In genomic region chr12:100200450-100201181, GRCh38 we compare ENCODE assay signal across 1 cellular context.
TF ChIP-seq lines count a peak whose summit lies in the region.

Gene ACTR6 (plus strand): TSS chr12:100200815. CDS start chr12:100200852, 37 bp downstream.

TF ChIP-seq in HepG2, 621 proteins besides CTCF, POLR2A, EP300 and RAD21 (continued from another document and continues in another):
- 0 out of 2 replicates have a peak, but pooled peaks have one; percentile 26 for TF ChIP-seq NFATC3 (CRISPR knock-in tag; IDR thresholded peaks at IDR 0.05)
- TF ChIP-seq ZNF350 (CRISPR knock-in tag; IDR thresholded peaks at IDR 0.05; ENCODE audit: borderline replicate concordance, low read depth), result no peak
- 0 out of 2 replicates have a peak, but pooled peaks have one; percentile 11 for TF ChIP-seq ZNF136 (CRISPR knock-in tag; IDR thresholded peaks at IDR 0.05; ENCODE audit: low read depth)
- TF ChIP-seq AKNA (CRISPR knock-in tag; IDR thresholded peaks at IDR 0.05; ENCODE audit: borderline replicate concordance), result no peak
- no peak for TF ChIP-seq ZFAT (CRISPR knock-in tag; conservative IDR thresholded peaks at IDR 0.05)
- no peak for TF ChIP-seq ZNF83 (CRISPR knock-in tag; IDR thresholded peaks at IDR 0.05; ENCODE audit: borderline replicate concordance)
- TF ChIP-seq PBX2 (CRISPR knock-in tag; IDR thresholded peaks at IDR 0.05), result no peak
- no peak for TF ChIP-seq CHD2 (IDR thresholded peaks at IDR 0.05; ENCODE audit: low read depth, low read length)
- TF ChIP-seq KMT2B (CRISPR knock-in tag; IDR thresholded peaks at IDR 0.05), result peak; percentile 97
- TF ChIP-seq CENPT (CRISPR knock-in tag; IDR thresholded peaks at IDR 0.05; ENCODE audit: low read depth), result no peak
- TF ChIP-seq GPN1 (CRISPR knock-in tag; IDR thresholded peaks at IDR 0.05; ENCODE audit: borderline replicate concordance), result no peak
- peak; percentile 59; the same call in 1 of the 2 replicates for TF ChIP-seq MYC (CRISPR knock-in tag; IDR thresholded peaks at IDR 0.05; ENCODE audit: borderline replicate concordance)
- no peak for TF ChIP-seq ZNF674 (CRISPR knock-in tag; IDR thresholded peaks at IDR 0.05; ENCODE audit: low read depth)
- TF ChIP-seq ZNF775 (CRISPR knock-in tag; IDR thresholded peaks at IDR 0.05; ENCODE audit: borderline replicate concordance), result no peak
- TF ChIP-seq ETS1 (CRISPR knock-in tag; IDR thresholded peaks at IDR 0.05), result no peak
- TF ChIP-seq IRF2 (CRISPR knock-in tag; IDR thresholded peaks at IDR 0.05), result peak; percentile 85
- TF ChIP-seq ZNF256 (CRISPR knock-in tag; conservative IDR thresholded peaks at IDR 0.05), result no peak
- TF ChIP-seq ATM (IDR thresholded peaks at IDR 0.05; ENCODE audit: borderline replicate concordance), result no peak
- no peak for TF ChIP-seq ZNF562 (CRISPR knock-in tag; IDR thresholded peaks at IDR 0.05; ENCODE audit: borderline replicate concordance)
- TF ChIP-seq AGO2 (optimal IDR thresholded peaks at IDR 0.05; ENCODE audit: low read depth, low read length), result no peak
- no peak for TF ChIP-seq PHB2 (IDR thresholded peaks at IDR 0.05; ENCODE audit: partially characterized antibody)
- TF ChIP-seq NFYC (CRISPR knock-in tag; IDR thresholded peaks at IDR 0.05), result no peak
- peak; percentile 57; the same call in 1 of the 2 replicates for TF ChIP-seq KLF11 (CRISPR knock-in tag; IDR thresholded peaks at IDR 0.05)
- TF ChIP-seq NFE2L1 (CRISPR knock-in tag; IDR thresholded peaks at IDR 0.05; ENCODE audit: borderline replicate concordance), result no peak
- TF ChIP-seq STAG1 (CRISPR knock-in tag; IDR thresholded peaks at IDR 0.05), result no peak; the same call in 1 of the 2 replicates
- 0 out of 2 replicates have a peak, but pooled peaks have one; percentile 33 for TF ChIP-seq ZNF615 (CRISPR knock-in tag; IDR thresholded peaks at IDR 0.05; ENCODE audit: borderline replicate concordance)
- no peak for TF ChIP-seq AFF4 (CRISPR knock-in tag; IDR thresholded peaks at IDR 0.05)
- 0 out of 2 replicates have a peak, but pooled peaks have one; percentile 15 for TF ChIP-seq ZNF235 (CRISPR knock-in tag; IDR thresholded peaks at IDR 0.05; ENCODE audit: borderline replicate concordance)
- no peak for TF ChIP-seq AKAP8 (CRISPR knock-in tag; IDR thresholded peaks at IDR 0.05)
- TF ChIP-seq ZBTB3 (CRISPR knock-in tag; IDR thresholded peaks at IDR 0.05; ENCODE audit: borderline replicate concordance, low read depth), result no peak
- no peak for TF ChIP-seq NCOA1 (CRISPR knock-in tag; IDR thresholded peaks at IDR 0.05)
- no peak for TF ChIP-seq ZNF558 (CRISPR knock-in tag; IDR thresholded peaks at IDR 0.05; ENCODE audit: borderline replicate concordance)
- no peak for TF ChIP-seq ZXDC (CRISPR knock-in tag; IDR thresholded peaks at IDR 0.05)
- TF ChIP-seq ZNF761 (CRISPR knock-in tag; conservative IDR thresholded peaks at IDR 0.05), result no peak
- no peak for TF ChIP-seq ZNF569 (CRISPR knock-in tag; IDR thresholded peaks at IDR 0.05; ENCODE audit: borderline replicate concordance)
- TF ChIP-seq TAF15 (IDR thresholded peaks at IDR 0.05; ENCODE audit: low read depth, low read length, poor library complexity, severe bottlenecking), result no peak
- TF ChIP-seq MED1 (CRISPR knock-in tag; IDR thresholded peaks at IDR 0.05), result peak; percentile 70
- TF ChIP-seq ZNF776 (CRISPR knock-in tag; IDR thresholded peaks at IDR 0.05), result no peak; the same call in 1 of the 2 replicates
- peak; percentile 99 for TF ChIP-seq IKZF5 (CRISPR knock-in tag; IDR thresholded peaks at IDR 0.05)
- TF ChIP-seq SYNCRIP (IDR thresholded peaks at IDR 0.05; ENCODE audit: insufficient read depth, low read depth, low read length), result no peak
- TF ChIP-seq GFI1 (CRISPR knock-in tag; IDR thresholded peaks at IDR 0.05; ENCODE audit: borderline replicate concordance), result no peak; the same call in 1 of the 2 replicates
- TF ChIP-seq BRF2 (CRISPR knock-in tag; IDR thresholded peaks at IDR 0.05), result no peak
- no peak for TF ChIP-seq NONO (IDR thresholded peaks at IDR 0.05)
- TF ChIP-seq NONO (CRISPR knock-in tag; conservative IDR thresholded peaks at IDR 0.05), result peak; percentile 77
- no peak; the same call in 1 of the 2 replicates for TF ChIP-seq ZNF670 (CRISPR knock-in tag; IDR thresholded peaks at IDR 0.05; ENCODE audit: borderline replicate concordance)
- peak; percentile 73 for TF ChIP-seq FOXP4 (CRISPR knock-in tag; IDR thresholded peaks at IDR 0.05)
- TF ChIP-seq ZNF441 (CRISPR knock-in tag; IDR thresholded peaks at IDR 0.05; ENCODE audit: borderline replicate concordance), result no peak
- TF ChIP-seq ZSCAN31 (CRISPR knock-in tag; IDR thresholded peaks at IDR 0.05; ENCODE audit: low read depth), result 0 out of 2 replicates have a peak, but pooled peaks have one; percentile 38
- TF ChIP-seq NRL (CRISPR knock-in tag; IDR thresholded peaks at IDR 0.05; ENCODE audit: borderline replicate concordance), result no peak
